Comparison of ENCODE assay signal across 23 cellular contexts in genomic region chr1:178361847-178362246, GRCh38.
DNase-seq lines count a peak whose midpoint lies in the region; ATAC-seq, FAIRE-seq and TF ChIP-seq lines count a peak whose summit lies in the region.
"Had no signal": no experiment of that assay in that cellular context is flagged by ENCODE, and none has a peak within 500 bp of the region (broad histone marks: within the 10 kb centered on the region; RNA-seq: fewer than 3 reads in every experiment).

No MANE protein-coding gene starts in this region.

- H4K20me1 ChIP-seq in K562 (replicated peaks; ENCODE audit: control insufficient read depth, insufficient read depth, low read length) = no peaks in the 10 kb centered on the region
- H4K20me1 ChIP-seq: BLaER1 had no signal

- TF ChIP-seq CTCF in GM12872 (IDR thresholded peaks at IDR 0.05; ENCODE audit: insufficient read depth, low read depth, low read length) (peak; percentile 40; the same call in 2 of the 3 replicates), K562 (IDR thresholded peaks at IDR 0.05 in 2 of 3, conservative IDR thresholded peaks at IDR 0.05 in 1 of 3; ENCODE audit: insufficient read depth in 2 of 3, low read depth in 1 of 3, low read length in 3 of 3) (peak; percentile 35 to 50 (median 50))

- TF ChIP-seq EP300 in K562 (IDR thresholded peaks at IDR 0.05; ENCODE audit: low read length) = no peak

- no peaks in the 10 kb centered on the region for H3K9me3 ChIP-seq in K562 (replicated peaks; ENCODE audit: control insufficient read depth, insufficient read depth, low read depth, low read length)
- H3K9me3 ChIP-seq: BLaER1, thoracic aorta had no signal

- no peak for TF ChIP-seq POLR2A in K562 (conservative IDR thresholded peaks at IDR 0.05)

- FAIRE-seq in K562 (lab: Jason Lieb, UNC) = no peak
- FAIRE-seq: GM19239, TTC549 had no signal

- intact Hi-C loops in K562 (cut with micrococcal nuclease) = no loop called here

- 4% methylated on average over 6 of the region's 6 CpGs for WGBS in K562 (ENCODE audit: insufficient coverage, low coverage, missing lambda C conversion rate)

- no peak overlapping the region for H3K27ac ChIP-seq in K562 (ENCODE audit: extremely low read depth, low read depth, low read length)
- H3K27ac ChIP-seq: BLaER1, SK-N-MC, thoracic aorta had no signal

- H3K79me2 ChIP-seq in K562 (ENCODE audit: control insufficient read depth, insufficient read depth, low read length) = no peaks in the 10 kb centered on the region

- H3K36me3 ChIP-seq in K562 (ENCODE audit: control insufficient read depth, insufficient read depth, low read length) = no peaks in the 10 kb centered on the region
- H3K36me3 ChIP-seq: BLaER1, thoracic aorta had no signal

- no peak overlapping the region for H3K4me2 ChIP-seq in K562 (ENCODE audit: insufficient read depth, low read length)
- H3K4me2 ChIP-seq: BLaER1 had no signal

- ATAC-seq in GM18867 (IDR thresholded peaks at IDR 0.05; ENCODE audit: unreplicated experiment) = peak; percentile 73
- ATAC-seq in K562 = peak; percentile 84
- ATAC-seq: left cardiac atrium, sciatic nerve had no signal

- no peak overlapping the region for H2AFZ ChIP-seq in K562 (ENCODE audit: low read depth, low read length)

- H3K27me3 ChIP-seq in K562 (ENCODE audit: control insufficient read depth in 2 of 2, insufficient read depth in 2 of 2, low read length in 2 of 2) = no peaks in the 10 kb centered on the region
- H3K27me3 ChIP-seq: BLaER1 had no signal

- TF ChIP-seq RAD21 in K562 (CRISPR knock-in tag; conservative IDR thresholded peaks at IDR 0.05 in 1 of 2, IDR thresholded peaks at IDR 0.05 in 1 of 2) = peak in 1 of 2 experiments; percentile 29; a peak in 2 of 4 replicates

- CTCF ChIA-PET in K562 (lab: Yijun Ruan, JAX; ENCODE audit: low intra/inter-chr PET ratio) = no interaction called here

- H3K4me1 ChIP-seq in K562 (replicated peaks in 1 of 2; ENCODE audit: control insufficient read depth in 2 of 2, insufficient read depth in 2 of 2, low read length in 2 of 2) = no peaks in the 10 kb centered on the region

- no peak overlapping the region for H3K4me3 ChIP-seq in K562
- H3K4me3 ChIP-seq: BLaER1, SK-N-MC, thoracic aorta had no signal

- in situ Hi-C loops in K562 (cut with MboI) = no loop called here

- H3K9me1 ChIP-seq in K562 (ENCODE audit: control insufficient read depth, insufficient read depth, low read length) = no peaks in the 10 kb centered on the region

- no TSS peak for BruUV-seq in K562 (replicated peaks; lab: Mats Ljungman, UMichigan)

- POLR2A ChIA-PET in K562 (lab: Yijun Ruan, JAX) = no interaction called here

- no peak overlapping the region for H3K9ac ChIP-seq in K562 (ENCODE audit: insufficient read depth in 1 of 2, low read depth in 2 of 2, low read length in 2 of 2)
- H3K9ac ChIP-seq: BLaER1 had no signal

- DNase-seq in NAMALWA (ENCODE audit: low spot score) (peak; percentile 29), K562 (ENCODE audit: extremely low read depth in 1 of 4, low spot score in 3 of 4) (peak in 1 of 4 experiments; percentile 46), putamen (ENCODE audit: low spot score) (no peak), Kasumi-1 (lab: John Stamatoyannopoulos, UW) (no peak)
- no peak for DNase-seq in effector CD8-positive, alpha-beta T cell (lab: John Stamatoyannopoulos, UW)
- DNase-seq: activated CD4-positive, alpha-beta memory T cell treated with anti-CD3 and anti-CD28 coated beads for 36 hours; activated naive CD8-positive, alpha-beta T cell treated with anti-CD3 and anti-CD28 coated beads, Interleukin-2, amount 10 ng/mL, durations not matched to agents 7 days and 5 days; activated T-cell treated with anti-CD3 and anti-CD28 coated beads, Interleukin-2, amount 50 U/mL, for 48 hours; DMS79; endodermal cell; left cardiac atrium; NCI-H2029; nucleus accumbens; stimulated activated CD4-positive, alpha-beta T cell treated with anti-CD3 and anti-CD28 coated beads, Interleukin-2, amount 100 ng/mL, for 24 hours; stimulated activated CD8-positive, alpha-beta memory T cell treated with anti-CD3 and anti-CD28 coated beads, Interleukin-4, amount 100 ng/mL, for 48 hours had no signal

TF ChIP-seq in K562, 482 proteins besides CTCF, POLR2A, EP300 and RAD21:
- TF ChIP-seq, protein P1, sequence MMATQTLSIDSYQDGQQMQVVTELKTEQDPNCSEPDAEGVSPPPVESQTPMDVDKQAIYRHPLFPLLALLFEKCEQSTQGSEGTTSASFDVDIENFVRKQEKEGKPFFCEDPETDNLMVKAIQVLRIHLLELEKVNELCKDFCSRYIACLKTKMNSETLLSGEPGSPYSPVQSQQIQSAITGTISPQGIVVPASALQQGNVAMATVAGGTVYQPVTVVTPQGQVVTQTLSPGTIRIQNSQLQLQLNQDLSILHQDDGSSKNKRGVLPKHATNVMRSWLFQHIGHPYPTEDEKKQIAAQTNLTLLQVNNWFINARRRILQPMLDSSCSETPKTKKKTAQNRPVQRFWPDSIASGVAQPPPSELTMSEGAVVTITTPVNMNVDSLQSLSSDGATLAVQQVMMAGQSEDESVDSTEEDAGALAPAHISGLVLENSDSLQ (IDR thresholded peaks at IDR 0.05) = peak; percentile 58; the same call in 1 of the 2 replicates
- TF ChIP-seq ZBTB17 (CRISPR knock-in tag; IDR thresholded peaks at IDR 0.05) = no peak
- no peak for TF ChIP-seq PBX2 (CRISPR knock-in tag; IDR thresholded peaks at IDR 0.05; ENCODE audit: low read depth)
- 0 out of 2 replicates have a peak, but pooled peaks have one; percentile 20 for TF ChIP-seq PBX2 (tag; conservative IDR thresholded peaks at IDR 0.05; ENCODE audit: low read depth)
